Comparison of ENCODE assay signal across 1 cellular context in the genomic region with DNA sequence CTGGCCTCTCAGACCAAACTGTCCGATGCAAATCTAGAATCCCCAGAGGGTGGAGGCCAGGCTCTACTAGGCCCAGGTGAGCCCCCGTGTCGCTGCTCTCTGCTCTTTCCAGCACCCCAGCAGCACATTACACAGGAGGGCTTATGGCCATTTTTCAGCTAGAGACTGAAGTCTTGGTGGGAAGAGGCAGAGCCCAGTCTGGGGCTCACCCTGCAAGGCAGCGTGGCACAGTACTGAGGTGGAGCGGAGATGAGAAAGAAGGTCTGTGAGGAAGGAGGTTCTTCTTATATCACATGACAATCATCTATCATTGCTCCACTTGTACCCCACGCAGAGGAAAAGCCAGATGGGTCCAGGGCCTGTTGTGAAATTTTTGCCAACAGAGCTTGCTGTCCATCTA.
TF ChIP-seq lines count a peak whose summit lies in the region.

No MANE protein-coding gene starts in this region.

TF ChIP-seq in H1, 55 proteins besides CTCF, POLR2A, EP300 and RAD21:
- TF ChIP-seq JUND (IDR thresholded peaks at IDR 0.05; ENCODE audit: low read length) (no peak), CBX8 (IDR thresholded peaks at IDR 0.05; ENCODE audit: borderline replicate concordance, low read depth, low read length) (no peak), ASH2L (IDR thresholded peaks at IDR 0.05; ENCODE audit: low read length) (no peak), RBBP5 (IDR thresholded peaks at IDR 0.05; ENCODE audit: borderline replicate concordance, low read depth, low read length) (no peak), GABPA (IDR thresholded peaks at IDR 0.05; ENCODE audit: borderline replicate concordance, insufficient read depth, low read length) (no peak), KDM4A (IDR thresholded peaks at IDR 0.05; ENCODE audit: low read depth, low read length, severe bottlenecking) (no peak), HDAC6 (IDR thresholded peaks at IDR 0.05; ENCODE audit: low read depth, low read length) (no peak), RNF2 (IDR thresholded peaks at IDR 0.05; ENCODE audit: borderline replicate concordance, low read depth, low read length, missing control alignments, poor library complexity, severe bottlenecking) (no peak), JUN (IDR thresholded peaks at IDR 0.05; ENCODE audit: low read depth, low read length) (no peak), CHD2 (IDR thresholded peaks at IDR 0.05; ENCODE audit: low read length) (no peak), MAFK (IDR thresholded peaks at IDR 0.05; ENCODE audit: low read depth, low read length) (no peak), TEAD4 (IDR thresholded peaks at IDR 0.05; ENCODE audit: low read depth, low read length) (no peak)
- TF ChIP-seq, protein P1, sequence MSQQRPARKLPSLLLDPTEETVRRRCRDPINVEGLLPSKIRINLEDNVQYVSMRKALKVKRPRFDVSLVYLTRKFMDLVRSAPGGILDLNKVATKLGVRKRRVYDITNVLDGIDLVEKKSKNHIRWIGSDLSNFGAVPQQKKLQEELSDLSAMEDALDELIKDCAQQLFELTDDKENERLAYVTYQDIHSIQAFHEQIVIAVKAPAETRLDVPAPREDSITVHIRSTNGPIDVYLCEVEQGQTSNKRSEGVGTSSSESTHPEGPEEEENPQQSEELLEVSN (IDR thresholded peaks at IDR 0.05) = no peak
